ENCODE assay signal across 9 cellular contexts in the genomic region with DNA sequence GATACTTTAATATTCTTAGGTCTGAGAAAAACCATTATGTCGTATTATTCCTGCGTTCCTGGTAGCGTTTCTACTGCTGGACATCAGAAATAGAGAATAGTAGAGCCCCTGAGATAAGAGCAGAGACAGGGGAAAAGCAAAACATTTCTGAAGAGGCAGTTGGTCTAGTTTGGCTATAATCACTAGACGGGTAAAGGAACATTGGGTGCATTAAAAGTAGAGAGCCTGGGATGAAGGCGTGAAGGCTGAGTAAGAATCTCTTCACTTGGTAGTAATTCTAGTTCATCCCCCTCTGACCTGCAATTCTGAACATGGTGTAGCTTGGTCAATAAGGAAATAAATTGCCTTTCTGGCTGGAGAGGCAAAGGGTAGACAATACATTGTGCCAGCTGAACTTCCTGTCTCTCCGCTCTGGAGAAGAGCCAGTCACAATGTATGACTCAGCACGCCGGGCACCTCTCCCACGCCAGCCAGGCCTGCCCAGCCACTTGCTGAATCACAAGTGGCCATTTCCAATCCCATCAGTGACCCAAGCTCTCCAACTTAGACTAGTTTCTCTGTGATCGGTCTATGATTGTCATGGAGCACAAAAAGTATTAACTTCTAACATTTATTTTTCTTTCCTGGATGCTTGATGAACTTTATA.
DNase-seq lines count a peak whose midpoint lies in the region; ATAC-seq and TF ChIP-seq lines count a peak whose summit lies in the region.
"Had no signal": no experiment of that assay in that cellular context is flagged by ENCODE, and none has a peak within 500 bp of the region (broad histone marks: within the 10 kb centered on the region; RNA-seq: fewer than 3 reads in every experiment).

No MANE protein-coding gene starts in this region.

- DNase-seq in DMS53 (lab: John Stamatoyannopoulos, UW) (peak; percentile 99), NCI-H2081 treated with DMSO at 0.1 percent for 48 hours (lab: John Stamatoyannopoulos, UW) (peak; percentile 36), astrocyte of the cerebellum (ENCODE audit: low read depth) (peak; percentile 18), left lobe of liver (ENCODE audit: low spot score) (peak; percentile 49), NCI-H82 treated with DMSO at 0.1 percent for 48 hours (lab: John Stamatoyannopoulos, UW; ENCODE audit: unreplicated experiment) (no peak)
- DNase-seq: activated naive CD8-positive, alpha-beta T cell treated with anti-CD3 and anti-CD28 coated beads, Interleukin-2, amount 10 ng/mL, durations not matched to agents 7 days and 5 days had no signal

- no peak for TF ChIP-seq CTCF in astrocyte of the cerebellum (IDR thresholded peaks at IDR 0.05; ENCODE audit: low read depth, low read length, missing control alignments)

- ATAC-seq in left lobe of liver: peak; percentile 70
- no peak for ATAC-seq in GM21528 (IDR thresholded peaks at IDR 0.05; ENCODE audit: low FRiP score, unreplicated experiment)
- no peak for ATAC-seq in GM21786 (IDR thresholded peaks at IDR 0.05; ENCODE audit: unreplicated experiment)
- no peak for ATAC-seq in HG03039 (IDR thresholded peaks at IDR 0.05; ENCODE audit: unreplicated experiment)

- H3K4me3 ChIP-seq in astrocyte of the cerebellum (ENCODE audit: low read depth, low read length): no peak overlapping the region

- in situ Hi-C loops in astrocyte of the cerebellum (cut with HindIII; ENCODE audit: low sequenced_read_pairs): no loop called here
